23 cellular contexts compared by ENCODE assay signal in the genomic region with DNA sequence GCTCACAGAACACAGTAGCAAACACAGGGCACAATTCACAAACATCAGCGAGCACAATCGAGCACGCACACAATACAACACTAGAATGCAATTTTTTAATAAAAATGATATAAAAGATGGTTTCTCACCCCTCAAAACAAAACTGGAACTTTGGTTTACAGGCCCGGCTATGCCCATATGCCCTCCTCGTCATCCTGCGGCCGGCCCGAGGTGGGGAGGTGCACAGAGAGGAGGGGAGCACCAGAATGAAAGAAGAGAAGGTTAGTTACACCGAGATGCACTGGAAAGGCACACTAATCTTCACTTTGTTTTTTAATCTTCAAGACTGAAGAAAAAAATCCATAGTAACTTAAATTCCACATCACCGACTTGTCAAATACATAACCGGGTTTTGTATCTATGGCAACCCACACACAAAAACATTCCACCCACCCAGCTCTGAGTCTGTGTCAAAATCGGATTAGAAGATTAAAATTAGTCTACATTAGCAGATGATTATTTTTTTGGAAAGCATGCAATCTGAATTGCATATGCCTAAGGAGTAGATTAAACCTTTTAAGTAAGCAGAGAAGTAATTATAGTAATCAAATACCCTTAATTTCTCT.
"Had no signal": no experiment of that assay in that cellular context is flagged by ENCODE, and none has a peak within 500 bp of the region (broad histone marks: within the 10 kb centered on the region; RNA-seq: fewer than 3 reads in every experiment).

No MANE protein-coding gene starts in this region.

- H3K27me3 ChIP-seq: esophagus squamous epithelium, right atrium auricular region had no signal

- H3K9me3 ChIP-seq: esophagus squamous epithelium, right atrium auricular region, tibial artery had no signal

- FAIRE-seq: bronchial epithelial cell, keratinocyte had no signal

- H3K27ac Mint-ChIP-seq: activated CD4-positive, alpha-beta T cell treated with anti-CD3 and anti-CD28 coated beads, Interleukin-2, amount 10 ng/mL, durations not matched to agents 7 days and 5 days; activated naive CD4-positive, alpha-beta T cell treated with anti-CD3 and anti-CD28 coated beads for 36 hours; dendritic cell treated with granulocyte-macrophage colony-stimulating factor and Interleukin-4, amounts not matched to agents 40 ng/mL and 50 ng/mL, for 4 days; mesothelial cell of epicardium; natural killer cell treated with Interleukin-12 subunit alpha and Interleukin-12 subunit beta and Interleukin-15 and Interleukin-18, amount 100 ng/mL, for 72 hours; T-cell had no signal

- H3K27me3 Mint-ChIP-seq: activated CD4-positive, alpha-beta T cell treated with anti-CD3 and anti-CD28 coated beads, Interleukin-2, amount 10 ng/mL, durations not matched to agents 7 days and 5 days; T-cell had no signal

- H3K27ac ChIP-seq: esophagus squamous epithelium, right atrium auricular region, tibial artery had no signal

- H3K36me3 Mint-ChIP-seq: mesothelial cell of epicardium; natural killer cell treated with Interleukin-12 subunit alpha and Interleukin-12 subunit beta and Interleukin-15 and Interleukin-18, amount 100 ng/mL, for 72 hours; T-cell had no signal

- H3K4me3 Mint-ChIP-seq: activated CD4-positive, alpha-beta T cell treated with anti-CD3 and anti-CD28 coated beads, Interleukin-2, amount 10 ng/mL, durations not matched to agents 7 days and 5 days; activated naive CD4-positive, alpha-beta T cell treated with anti-CD3 and anti-CD28 coated beads for 36 hours; activated T-cell treated with anti-CD3 and anti-CD28 coated beads, Interleukin-2, amount 50 U/mL, for 4 hours; dendritic cell treated with granulocyte-macrophage colony-stimulating factor and Interleukin-4, amounts not matched to agents 40 ng/mL and 50 ng/mL, for 4 days; mesothelial cell of epicardium; natural killer cell treated with Interleukin-12 subunit alpha and Interleukin-12 subunit beta and Interleukin-15 and Interleukin-18, amount 100 ng/mL, for 72 hours; T-cell had no signal

- H3K36me3 ChIP-seq: esophagus squamous epithelium, right atrium auricular region, tibial artery had no signal

- ATAC-seq: activated CD4-positive, CD25-positive, alpha-beta regulatory T cell treated with anti-CD3 and anti-CD28 coated beads, Interleukin-2, amount 50 U/mL, for 24 hours; activated T-cell treated with anti-CD3 and anti-CD28 coated beads, Interleukin-2, amount 50 U/mL, for 4 hours; natural killer cell treated with Interleukin-12 subunit alpha and Interleukin-12 subunit beta and Interleukin-15 and Interleukin-18, amount 100 ng/mL, for 72 hours; T-cell had no signal

- H3K4me3 ChIP-seq: esophagus squamous epithelium, lung, right atrium auricular region, tibial artery had no signal

- H3K4me1 ChIP-seq: right atrium auricular region, tibial artery had no signal

- H3K4me1 Mint-ChIP-seq: activated CD4-positive, alpha-beta T cell treated with anti-CD3 and anti-CD28 coated beads, Interleukin-2, amount 10 ng/mL, durations not matched to agents 7 days and 5 days; T-cell had no signal

- H3K9me3 Mint-ChIP-seq: activated CD4-positive, alpha-beta T cell treated with anti-CD3 and anti-CD28 coated beads, Interleukin-2, amount 10 ng/mL, durations not matched to agents 7 days and 5 days; activated naive CD4-positive, alpha-beta T cell treated with anti-CD3 and anti-CD28 coated beads for 36 hours; activated T-cell treated with anti-CD3 and anti-CD28 coated beads, Interleukin-2, amount 50 U/mL, for 4 hours; mesothelial cell of epicardium; T-cell had no signal

- DNase-seq: activated CD4-positive, alpha-beta T cell treated with anti-CD3 and anti-CD28 coated beads, Interleukin-2, amount 10 ng/mL, durations not matched to agents 7 days and 5 days; activated CD8-positive, alpha-beta memory T cell treated with anti-CD3 and anti-CD28 coated beads, Interleukin-2, amount 50 U/mL, for 4 hours; activated naive CD4-positive, alpha-beta T cell treated with anti-CD3 and anti-CD28 coated beads for 36 hours; activated T-cell treated with anti-CD3 and anti-CD28 coated beads, Interleukin-2, amount 50 U/mL, for 4 hours; aorta; effector CD8-positive, alpha-beta T cell; esophagus squamous epithelium; hippocampal formation; posterior cingulate gyrus; stimulated activated CD4-positive, alpha-beta T cell treated with anti-CD3 and anti-CD28 coated beads, Interleukin-2, amount 100 ng/mL, for 24 hours; stimulated activated naive CD4-positive, alpha-beta T cell treated with Interleukin-2 at 50 U/mL for 16 hours; substantia nigra; T-cell; T-helper 9 cell; tibial artery had no signal
